15 cellular contexts compared by ENCODE assay signal in the genomic region with DNA sequence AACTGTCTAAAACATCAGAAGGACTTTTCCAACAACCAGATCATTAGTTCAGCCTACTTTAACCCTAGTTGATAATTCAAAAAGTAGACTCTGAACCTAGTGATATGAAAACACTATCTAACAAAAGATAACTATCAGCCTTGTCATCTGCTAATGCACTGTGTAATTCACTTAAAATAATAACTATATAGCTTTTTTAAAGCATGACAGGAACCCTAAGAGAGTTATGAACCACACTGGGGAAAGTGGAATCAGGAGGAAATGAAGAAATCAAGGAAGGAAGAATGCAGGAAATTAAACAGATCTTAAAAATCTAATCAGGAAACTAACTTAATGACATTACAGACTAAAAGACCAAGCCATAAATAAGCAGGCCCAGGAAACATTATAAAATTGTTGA. TPM values are rescaled to one million over a fixed set of nuclear protein-coding genes. Genes with fewer than 3 reads are reported as not detected.
DNase-seq lines count a peak whose midpoint lies in the region; ATAC-seq, FAIRE-seq and TF ChIP-seq lines count a peak whose summit lies in the region.
"Had no signal": no experiment of that assay in that cellular context is flagged by ENCODE, and none has a peak within 500 bp of the region (broad histone marks: within the 10 kb centered on the region; RNA-seq: fewer than 3 reads in every experiment).

No MANE protein-coding gene starts in this region.

- H3K27me3 ChIP-seq in BLaER1 treated with 17β-estradiol and CSF1 and Interleukin-3, amounts not matched to agents 10 nM and 100 nM: no peaks in the 10 kb centered on the region
- H3K27me3 ChIP-seq in Loucy (ENCODE audit: insufficient read depth, low read length, poor library complexity, severe bottlenecking) (no peaks in the 10 kb centered on the region), GM12878 (replicated peaks in 1 of 2; ENCODE audit: control insufficient read depth in 2 of 2, insufficient read depth in 2 of 2, low read length in 1 of 2) (no peaks in the 10 kb centered on the region), small intestine (ENCODE audit: control insufficient read depth in 2 of 2, insufficient read depth in 2 of 2, low read length in 2 of 2) (no peaks in the 10 kb centered on the region), adrenal gland (no peaks in the 10 kb centered on the region)
- H3K27me3 ChIP-seq: BE2C had no signal

- no peak for TF ChIP-seq RAD21 in GM12878 (IDR thresholded peaks at IDR 0.05; ENCODE audit: insufficient read depth, low read depth, low read length)

- H3K36me3 ChIP-seq in BLaER1 treated with 17β-estradiol and CSF1 and Interleukin-3, amounts not matched to agents 10 nM and 100 nM: no peaks in the 10 kb centered on the region
- H3K36me3 ChIP-seq in Loucy (ENCODE audit: insufficient read depth, low read length) (no peaks in the 10 kb centered on the region), GM12878 (ENCODE audit: control insufficient read depth in 2 of 2, insufficient read depth in 2 of 2, low read length in 1 of 2) (no peaks in the 10 kb centered on the region), small intestine (ENCODE audit: control insufficient read depth in 2 of 2, insufficient read depth in 2 of 2, low read length in 2 of 2) (no peaks in the 10 kb centered on the region), adrenal gland (replicated peaks in 1 of 2) (no peaks in the 10 kb centered on the region)
- H3K36me3 ChIP-seq: BE2C had no signal

- POLR2A ChIA-PET in GM12878 (lab: Charles Lee): interaction anchor here (1.0 to 7.4 kb wide), 3 partner anchors 17 to 31 kb away, joined by 3 to 64 read pairs (median 6); no protein-coding TSS in a partner anchor

- FAIRE-seq in GM12878 (lab: Jason Lieb, UNC) (no peak), small intestine (lab: Jason Lieb, UNC) (no peak)

- H3K4me2 ChIP-seq in BLaER1 treated with 17β-estradiol and CSF1 and Interleukin-3, amounts not matched to agents 10 nM and 100 nM: peak overlapping the region in 6 of 11 experiments; percentile 36 to 57 (median 42); a peak in 11 of 22 replicates
- H3K4me2 ChIP-seq in Loucy (ENCODE audit: low read depth, low read length, poor library complexity, severe bottlenecking) (peak overlapping the region; percentile 93), GM12878 (ENCODE audit: control insufficient read depth, insufficient read depth) (peak overlapping the region; percentile 11; the same call in 1 of the 2 replicates)

- H3K79me2 ChIP-seq in Loucy (ENCODE audit: insufficient read depth, low read length) (peaks cover 90% of the 10 kb centered on the region), GM12878 (ENCODE audit: control insufficient read depth, insufficient read depth, low read length) (peaks cover 84% of the 10 kb centered on the region)

- intact Hi-C loops in GM12878 (cut with micrococcal nuclease; ENCODE audit: unreplicated experiment) (no loop called here), adrenal gland (cut with DNase I) (no loop called here)

- BruUV-seq in GM12878 (replicated peaks; lab: Mats Ljungman, UMichigan): no TSS peak

- H2AFZ ChIP-seq in Loucy (ENCODE audit: low read length) (no peak overlapping the region), GM12878 (ENCODE audit: control insufficient read depth, low read depth, low read length) (no peak overlapping the region)
- H2AFZ ChIP-seq: GM23248 had no signal

- H3K9me3 ChIP-seq in BLaER1 treated with 17β-estradiol and CSF1 and Interleukin-3, amounts not matched to agents 10 nM and 100 nM (replicated peaks in 1 of 11): no peaks in the 10 kb centered on the region
- H3K9me3 ChIP-seq in Loucy (ENCODE audit: insufficient read depth, low read depth, low read length): no peaks in the 10 kb centered on the region
- no peaks in the 10 kb centered on the region for H3K9me3 ChIP-seq in GM12878 (replicated peaks; ENCODE audit: control insufficient read depth, insufficient read depth, low read length)
- H3K9me3 ChIP-seq in small intestine (ENCODE audit: control insufficient read depth, low read depth): no peaks in the 10 kb centered on the region
- H3K9me3 ChIP-seq in adrenal gland (replicated peaks in 1 of 3): no peaks in the 10 kb centered on the region
- H3K9me3 ChIP-seq: BE2C had no signal

- no peak for DNase-seq in GM12878 (ENCODE audit: low read depth, low spot score)
- peak; percentile 46 for DNase-seq in small intestine
- no peak for DNase-seq in NCI-H510A treated with DMSO at 0.1 percent for 48 hours (lab: John Stamatoyannopoulos, UW)
- no peak for DNase-seq in cerebellar nuclear complex (lab: John Stamatoyannopoulos, UW)
- DNase-seq in adrenal gland: no peak
- DNase-seq: BE2C; CD8-positive, alpha-beta T cell; COR-L47; DND-41; GDM1; GM23248; H7 had no signal

- no peaks in the 10 kb centered on the region for H3K9me2 ChIP-seq in Loucy (replicated peaks; ENCODE audit: low read depth, low read length)

- H3K4me1 ChIP-seq in BLaER1 treated with 17β-estradiol and CSF1 and Interleukin-3, amounts not matched to agents 10 nM and 100 nM: peaks cover 6 to 28% (median 17%) of the 10 kb centered on the region in 10 experiments; a peak in 16 of 20 replicates
- H3K4me1 ChIP-seq in Loucy (ENCODE audit: insufficient read depth, low read length, poor library complexity, severe bottlenecking): peaks cover 90% of the 10 kb centered on the region
- peaks cover 30% of the 10 kb centered on the region for H3K4me1 ChIP-seq in GM12878 (ENCODE audit: control insufficient read depth, insufficient read depth, low read length)
- H3K4me1 ChIP-seq in small intestine (ENCODE audit: control insufficient read depth in 2 of 2, insufficient read depth in 1 of 2, low read depth in 1 of 2, low read length in 1 of 2): peaks cover 2 to 14% of the 10 kb centered on the region in 2 donors
- peaks cover 52 to 79% of the 10 kb centered on the region in 2 donors for H3K4me1 ChIP-seq in adrenal gland (replicated peaks in 1 of 2)

- no peak overlapping the region for H3K4me3 ChIP-seq in BLaER1 treated with 17β-estradiol and CSF1 and Interleukin-3, amounts not matched to agents 10 nM and 100 nM
- H3K4me3 ChIP-seq in Loucy (ENCODE audit: low read length, poor library complexity, severe bottlenecking): peak overlapping the region; percentile 93
- no peak overlapping the region for H3K4me3 ChIP-seq in GM12878
- no peak overlapping the region for H3K4me3 ChIP-seq in small intestine (ENCODE audit: low read depth in 1 of 2, low read length in 2 of 2)
- no peak overlapping the region for H3K4me3 ChIP-seq in adrenal gland
- H3K4me3 ChIP-seq: GM23248 had no signal

- TF ChIP-seq EP300 in GM12878 (IDR thresholded peaks at IDR 0.05; ENCODE audit: borderline replicate concordance in 1 of 2, control insufficient read depth in 1 of 2, low read depth in 2 of 2, low read length in 2 of 2): no peak

- SMC1A ChIA-PET in GM12878 (lab: Charles Lee; ENCODE audit: uncharacterized antibody, unreplicated experiment): interaction anchor here (1.0 to 15.2 kb wide), 4 partner anchors 8 to 26 kb away, joined by 4 to 169 read pairs (median 96); no protein-coding TSS in a partner anchor

- in situ Hi-C loops in GM12878 (cut with MboI): no loop called here

- no peaks in the 10 kb centered on the region for H4K20me1 ChIP-seq in BLaER1 treated with 17β-estradiol and CSF1 and Interleukin-3, amounts not matched to agents 10 nM and 100 nM
- peaks cover 57% of the 10 kb centered on the region for H4K20me1 ChIP-seq in Loucy (ENCODE audit: insufficient read depth, low read length, poor library complexity, severe bottlenecking)
- H4K20me1 ChIP-seq in GM12878 (ENCODE audit: control insufficient read depth, insufficient read depth): no peaks in the 10 kb centered on the region

- no peak overlapping the region for H3K27ac ChIP-seq in BLaER1 treated with 17β-estradiol and CSF1 and Interleukin-3, amounts not matched to agents 10 nM and 100 nM
- H3K27ac ChIP-seq in GM12878 (ENCODE audit: control insufficient read depth, insufficient read depth): peak overlapping the region; percentile 36; the same call in 1 of the 2 replicates
- no peak overlapping the region for H3K27ac ChIP-seq in small intestine (ENCODE audit: low read depth in 1 of 2, low read length in 1 of 2)
- H3K27ac ChIP-seq in adrenal gland: no peak overlapping the region
- H3K27ac ChIP-seq: GM23248 had no signal

- RAD21 ChIA-PET in GM12878 (lab: Charles Lee; ENCODE audit: unreplicated experiment): interaction anchor here (0.7 to 14.0 kb wide), 4 partner anchors 13 to 175 kb away, joined by 3 to 168 read pairs (median 36); no protein-coding TSS in a partner anchor

- no peaks in the 10 kb centered on the region for H3F3A ChIP-seq in Loucy (ENCODE audit: low read depth)

- TF ChIP-seq CTCF in Loucy (conservative IDR thresholded peaks at IDR 0.05; ENCODE audit: low read length): no peak
- TF ChIP-seq CTCF in GM12878 (IDR thresholded peaks at IDR 0.05 in 2 of 3, conservative IDR thresholded peaks at IDR 0.05 in 1 of 3; ENCODE audit: control insufficient read depth in 2 of 3, extremely low read depth in 1 of 3, insufficient read depth in 1 of 3, low read depth in 3 of 3, low read length in 3 of 3): no peak
- no peak for TF ChIP-seq CTCF in adrenal gland (IDR thresholded peaks at IDR 0.05)

- CTCF ChIA-PET in GM12878 (lab: Yijun Ruan, JAX): interaction anchor here (1.0 to 14.8 kb wide), 2 partner anchors 11 to 25 kb away, joined by 3 to 135 read pairs; no protein-coding TSS in a partner anchor

- TF ChIP-seq POLR2A in GM12878 (IDR thresholded peaks at IDR 0.05; ENCODE audit: low read depth, low read length) (no peak), adrenal gland (IDR thresholded peaks at IDR 0.05) (no peak)

- ATAC-seq in GM12878: no peak
- no peak for ATAC-seq in GM19023 (IDR thresholded peaks at IDR 0.05; ENCODE audit: unreplicated experiment)
- ATAC-seq: CD8-positive, alpha-beta T cell had no signal

- H3K9ac ChIP-seq in BLaER1 treated with 17β-estradiol and CSF1 and Interleukin-3, amounts not matched to agents 10 nM and 100 nM: no peak overlapping the region
- peak overlapping the region; percentile 33 for H3K9ac ChIP-seq in Loucy (ENCODE audit: low read depth, low read length, poor library complexity, severe bottlenecking)
- no peak overlapping the region for H3K9ac ChIP-seq in GM12878 (ENCODE audit: control insufficient read depth, insufficient read depth, low read length)
- H3K9ac ChIP-seq: GM23248 had no signal

RNA-seq across cellular contexts. Expression of a gene that starts 9.0 kb away (rescaled TPM):
- total RNA-seq in GM12878 (2013; cell fraction: nucleolus; rRNA removed): 40.1 and 41.4 TPM in 2 replicates
- total RNA-seq in GM12878 (2014; rRNA removed) (14.8 and 17.8 TPM in 2 replicates), GM12878 (2014; rRNA removed; fragmentation: Illumina TruSeq; extraction: Trizol) (20.8 and 21.9 TPM in 2 replicates), GM12878 (2021) (43.0 and 44.5 TPM in 2 replicates), adrenal gland (10 to 100 TPM; 12.9 to 71.3 (median 26.0) TPM)
- polyA plus RNA-seq in GM12878 (2011; ENCODE audit: low read depth): 6.5 TPM
- polyA plus RNA-seq in GM12878 (2011; rRNA removed) (47.4 and 82.7 TPM in 2 replicates), GM12878 (2014; fragmentation: Illumina TruSeq; extraction: Trizol) (35.7 and 48.3 TPM in 2 replicates), GM12878 (2014; fragmentation: Nextera tagmentation; extraction: Ambion mirVana) (10 to 100 TPM; 13.4 to 14.1 TPM), GM12878 (2014; rRNA removed) (20.2 and 21.3 TPM in 2 replicates), GM12878 (2016; fragmentation: Nextera tagmentation; extraction: Ambion mirVana) (10 to 100 TPM; 11.9 to 13.6 TPM), small intestine (10 to 100 TPM in 1 of 3 donors, 1 to 10 TPM in 2; 4.7 to 10.3 (median 6.0) TPM), adrenal gland (10 to 100 TPM in 2 of 3 donors, 1 to 10 TPM in 1; 8.6 to 42.7 (median 12.5) TPM)
- 11.0 and 15.6 TPM in 2 replicates for polyA plus RNA-seq in GM12878 (2011; cell fraction: cytosol; rRNA removed)
- polyA plus RNA-seq in GM12878 (2011; cell fraction: nucleus; rRNA removed): 32.3 and 32.5 TPM in 2 replicates
- polyA plus RNA-seq in GM12878 (2012): 18.1 and 21.1 TPM in 2 replicates
- polyA minus RNA-seq in GM12878 (2011; rRNA and poly(A)+ RNA removed): 26.6 and 46.6 TPM in 2 replicates
- polyA minus RNA-seq in GM12878 (2011; cell fraction: cytosol; rRNA and poly(A)+ RNA removed): 24.7 and 28.3 TPM in 2 replicates
- polyA minus RNA-seq in GM12878 (2011; cell fraction: nucleus; rRNA and poly(A)+ RNA removed): 15.2 and 19.9 TPM in 2 replicates

Comparison
In these comparisons a context has a peak if more than half of its experiments do, and no peak if none do; other contexts are left out.
1. H3K4me2 ChIP-seq: peak in every context shown above with its lines; median percentile 93 in Loucy; 42 in BLaER1 treated with 17β-estradiol and CSF1 and Interleukin-3, amounts not matched to agents 10 nM and 100 nM; 11 in GM12878.